Comparison of ENCODE assay signal across 12 cellular contexts in genomic region chr20:9397928-9398327, GRCh38.
A peak's percentile ranks its signal among the peaks of the same experiment; 100 is the strongest.
DNase-seq lines count a peak whose midpoint lies in the region; ATAC-seq, FAIRE-seq and TF ChIP-seq lines count a peak whose summit lies in the region.
"Had no signal": no experiment of that assay in that cellular context is flagged by ENCODE, and none has a peak within 500 bp of the region (broad histone marks: within the 10 kb centered on the region; RNA-seq: fewer than 3 reads in every experiment).

No MANE protein-coding gene starts in this region.

- no peak overlapping the region for H3K4me3 ChIP-seq in thyroid gland (replicated peaks in 1 of 3)

- no peaks in the 10 kb centered on the region for H3K36me3 ChIP-seq in thyroid gland
- H3K36me3 ChIP-seq: neutrophil had no signal

- ATAC-seq in GM18505 (IDR thresholded peaks at IDR 0.05; ENCODE audit: unreplicated experiment) (peak; percentile 95), GM21619 (IDR thresholded peaks at IDR 0.05; ENCODE audit: unreplicated experiment) (peak; percentile 90), HG03460 (IDR thresholded peaks at IDR 0.05; ENCODE audit: unreplicated experiment) (peak; percentile 92), left cardiac atrium (peak; percentile 56 to 82)

- no peak overlapping the region for H3K27ac ChIP-seq in thyroid gland
- H3K27ac ChIP-seq: neutrophil had no signal

- no peaks in the 10 kb centered on the region for H3K27me3 ChIP-seq in thyroid gland
- H3K27me3 ChIP-seq: neutrophil had no signal

- peaks cover 18 to 29% of the 10 kb centered on the region in 2 donors for H3K4me1 ChIP-seq in thyroid gland

- TF ChIP-seq POLR2A in GM18505 (IDR thresholded peaks at IDR 0.05; ENCODE audit: borderline replicate concordance, extremely low read depth, insufficient read depth, insufficient read length) = no peak
- TF ChIP-seq POLR2A in thyroid gland (IDR thresholded peaks at IDR 0.05) = no peak

- WGBS in thyroid gland, 2 donors = 86 to 87% methylated on average over 6 to 8 of the region's 8 CpGs

- no peak for TF ChIP-seq CTCF in thyroid gland (IDR thresholded peaks at IDR 0.05)

- DNase-seq in left cardiac atrium (no peak), thyroid gland (no peak), urothelium cell line (ENCODE audit: low spot score) (no peak), dermis blood vessel endothelial cell (no peak), SK-N-DZ (ENCODE audit: low spot score) (no peak)
- DNase-seq: amniotic stem cell; DMS 273 treated with DMSO at 0.1 percent for 48 hours; stimulated activated naive CD4-positive, alpha-beta T cell treated with Interleukin-2 at 50 U/mL for 16 hours had no signal

- FAIRE-seq in urothelium cell line (lab: Jason Lieb, UNC) = no peak

- intact Hi-C loops in left cardiac atrium (cut with DNase I) (no loop called here), thyroid gland (cut with DNase I) (no loop called here)

- H3K9me3 ChIP-seq in thyroid gland = no peaks in the 10 kb centered on the region
- H3K9me3 ChIP-seq: neutrophil had no signal
